ENCODE assay signal across 1 cellular context in genomic region chr9:93828331-93829097, GRCh38.
TF ChIP-seq lines count a peak whose summit lies in the region.

No MANE protein-coding gene starts in this region.

TF ChIP-seq in H1, 55 proteins besides CTCF, POLR2A, EP300 and RAD21:
- TF ChIP-seq SP4 (IDR thresholded peaks at IDR 0.05; ENCODE audit: low read length) (no peak), USF2 (IDR thresholded peaks at IDR 0.05; ENCODE audit: low read length) (no peak), ATF2 (IDR thresholded peaks at IDR 0.05; ENCODE audit: low read length) (no peak), KDM5A (IDR thresholded peaks at IDR 0.05; ENCODE audit: low read length) (no peak), CBX5 (IDR thresholded peaks at IDR 0.05; ENCODE audit: low read depth, low read length) (no peak), MAFK (IDR thresholded peaks at IDR 0.05; ENCODE audit: low read depth, low read length) (no peak), GTF2F1 (IDR thresholded peaks at IDR 0.05; ENCODE audit: borderline replicate concordance, low read depth, low read length) (no peak), GABPA (IDR thresholded peaks at IDR 0.05; ENCODE audit: borderline replicate concordance, insufficient read depth, low read length) (no peak), KDM4A (IDR thresholded peaks at IDR 0.05; ENCODE audit: low read depth, low read length, severe bottlenecking) (no peak)
